ENCODE assay signal across 7 cellular contexts in genomic region chr18:35756506-35757117, GRCh38.
A peak's percentile ranks its signal among the peaks of the same experiment; 100 is the strongest.
DNase-seq lines count a peak whose midpoint lies in the region; ATAC-seq and TF ChIP-seq lines count a peak whose summit lies in the region.

No MANE protein-coding gene starts in this region.

- H3K36me3 Mint-ChIP-seq in activated CD4-positive, alpha-beta memory T cell treated with anti-CD3 and anti-CD28 coated beads for 36 hours: no peaks in the 10 kb centered on the region
- peaks cover 4% of the 10 kb centered on the region for H3K36me3 Mint-ChIP-seq in endothelial cell (ENCODE audit: low read depth, unreplicated experiment)

- CTCF ChIA-PET in activated CD4-positive, alpha-beta memory T cell treated with anti-CD3 and anti-CD28 coated beads for 36 hours (lab: Charles Lee): interaction anchor here (0.6 to 2.2 kb wide), 23 partner anchors 11 to 535 kb away, joined by 3 to 23 read pairs (median 4); no protein-coding TSS in a partner anchor

- ATAC-seq in HG03432 (IDR thresholded peaks at IDR 0.05; ENCODE audit: unreplicated experiment): peak; percentile 60
- peak; percentile 72 for ATAC-seq in stimulated activated naive CD8-positive, alpha-beta T cell treated with anti-CD3 and anti-CD28 coated beads, Interleukin-15, Interleukin-2, amounts not matched to agents 100 U/mL and 50 U/mL, for 24 hours

- peak; percentile 47 for TF ChIP-seq CTCF in GM12875 (IDR thresholded peaks at IDR 0.05; ENCODE audit: borderline replicate concordance, insufficient read depth, low read depth, low read length)
- TF ChIP-seq CTCF in endothelial cell (IDR thresholded peaks at IDR 0.05; ENCODE audit: unreplicated experiment): peak; percentile 97

- peaks cover 24% of the 10 kb centered on the region for H3K27me3 Mint-ChIP-seq in activated CD4-positive, alpha-beta memory T cell treated with anti-CD3 and anti-CD28 coated beads for 36 hours
- no peaks in the 10 kb centered on the region for H3K27me3 Mint-ChIP-seq in endothelial cell (ENCODE audit: unreplicated experiment)

- H3K27ac Mint-ChIP-seq in activated CD4-positive, alpha-beta memory T cell treated with anti-CD3 and anti-CD28 coated beads for 36 hours: no peak overlapping the region
- H3K27ac Mint-ChIP-seq in endothelial cell (ENCODE audit: unreplicated experiment): no peak overlapping the region

- intact Hi-C loops in activated CD4-positive, alpha-beta memory T cell treated with anti-CD3 and anti-CD28 coated beads for 36 hours (cut with micrococcal nuclease): loop anchor here (1.0 to 5.0 kb wide), 4 partner anchors 194 to 816 kb away; no protein-coding TSS in a partner anchor

- POLR2A ChIA-PET in activated CD4-positive, alpha-beta memory T cell treated with anti-CD3 and anti-CD28 coated beads for 36 hours (lab: Charles Lee): no interaction called here

- no peak overlapping the region for H3K4me3 ChIP-seq in GM12875 (ENCODE audit: low read depth, low read length)

- no peaks in the 10 kb centered on the region for H3K4me1 Mint-ChIP-seq in activated CD4-positive, alpha-beta memory T cell treated with anti-CD3 and anti-CD28 coated beads for 36 hours (ENCODE audit: low read depth)
- H3K4me1 Mint-ChIP-seq in endothelial cell (ENCODE audit: unreplicated experiment): no peaks in the 10 kb centered on the region

- no peaks in the 10 kb centered on the region for H3K9me3 Mint-ChIP-seq in activated CD4-positive, alpha-beta memory T cell treated with anti-CD3 and anti-CD28 coated beads for 36 hours
- no peaks in the 10 kb centered on the region for H3K9me3 Mint-ChIP-seq in endothelial cell (ENCODE audit: unreplicated experiment)

- DNase-seq in NCI-H524 treated with DMSO at 0.1 percent for 48 hours (lab: John Stamatoyannopoulos, UW): peak; percentile 6
- DNase-seq in activated CD4-positive, alpha-beta memory T cell treated with anti-CD3 and anti-CD28 coated beads for 36 hours: peak; percentile 54
- DNase-seq in endothelial cell (ENCODE audit: low spot score): peak; percentile 67
- peak; percentile 34 for DNase-seq in middle frontal gyrus (ENCODE audit: extremely low spot score, low spot score)
- peak; percentile 59 for DNase-seq in stimulated activated naive CD8-positive, alpha-beta T cell treated with anti-CD3 and anti-CD28 coated beads, Interleukin-15, Interleukin-2, amounts not matched to agents 100 U/mL and 50 U/mL, for 24 hours

- H3K4me3 Mint-ChIP-seq in activated CD4-positive, alpha-beta memory T cell treated with anti-CD3 and anti-CD28 coated beads for 36 hours: no peak overlapping the region
- H3K4me3 Mint-ChIP-seq in endothelial cell (ENCODE audit: unreplicated experiment): no peak overlapping the region

Comparison
In these comparisons a context has a peak if more than half of its experiments do, and no peak if none do; other contexts are left out.
1. DNase-seq: peak in every context shown above with its lines; median percentile 67 in endothelial cell; 59 in stimulated activated naive CD8-positive, alpha-beta T cell treated with anti-CD3 and anti-CD28 coated beads, Interleukin-15, Interleukin-2, amounts not matched to agents 100 U/mL and 50 U/mL, for 24 hours; 54 in activated CD4-positive, alpha-beta memory T cell treated with anti-CD3 and anti-CD28 coated beads for 36 hours; 34 in middle frontal gyrus; 6 in NCI-H524 treated with DMSO at 0.1 percent for 48 hours.